ENCODE assay signal across 12 cellular contexts in the genomic region with DNA sequence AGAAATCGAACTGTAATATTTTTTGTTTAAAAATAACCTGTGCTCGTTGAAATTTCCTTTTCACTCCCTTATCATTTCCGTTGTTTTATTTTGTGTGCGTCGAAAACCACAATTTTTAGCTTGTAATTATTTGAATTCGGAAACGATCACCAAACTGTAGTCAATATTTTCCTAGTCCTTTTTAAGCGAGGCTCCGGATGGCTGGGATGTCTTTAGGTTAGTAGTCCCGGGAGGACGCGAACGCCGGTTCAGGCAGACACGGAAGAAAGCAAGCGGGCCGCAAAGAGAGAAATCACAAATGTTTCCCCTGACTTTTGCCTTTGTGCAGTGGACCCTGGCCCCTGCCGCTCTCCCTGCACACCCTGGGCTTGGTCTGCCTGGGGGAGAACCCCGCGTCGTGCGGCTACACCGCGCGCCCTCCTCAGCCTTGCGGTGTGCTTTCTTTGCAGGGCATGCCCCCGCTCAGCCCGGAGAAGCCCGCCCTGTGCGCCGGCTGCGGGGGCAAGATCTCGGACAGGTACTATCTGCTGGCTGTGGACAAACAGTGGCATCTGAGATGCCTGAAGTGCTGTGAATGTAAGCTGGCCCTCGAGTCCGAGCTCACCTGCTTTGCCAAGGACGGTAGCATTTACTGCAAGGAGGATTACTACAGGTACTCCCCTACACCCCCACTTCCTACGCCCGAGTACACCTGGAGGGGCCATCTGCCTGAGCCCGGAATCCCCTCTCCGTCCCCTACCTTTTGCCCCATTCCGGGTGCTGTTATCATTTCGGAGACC. TPM values are rescaled to one million over a fixed set of nuclear protein-coding genes. Genes with fewer than 3 reads are reported as not detected.
DNase-seq lines count a peak whose midpoint lies in the region; ATAC-seq, FAIRE-seq and TF ChIP-seq lines count a peak whose summit lies in the region.
"Had no signal": no experiment of that assay in that cellular context is flagged by ENCODE, and none has a peak within 500 bp of the region (broad histone marks: within the 10 kb centered on the region; RNA-seq: fewer than 3 reads in every experiment).

No MANE protein-coding gene starts in this region.

- peaks cover 54% of the 10 kb centered on the region for H3K4me1 Mint-ChIP-seq in activated CD4-positive, alpha-beta memory T cell treated with anti-CD3 and anti-CD28 coated beads for 36 hours (ENCODE audit: low read depth)

- H4K20me1 ChIP-seq in HepG2 (ENCODE audit: insufficient read depth, low read length) (no peaks in the 10 kb centered on the region), Karpas-422 (ENCODE audit: insufficient read depth, low read depth, low read length) (no peaks in the 10 kb centered on the region)

- no peaks in the 10 kb centered on the region for H3K79me2 ChIP-seq in HepG2 (ENCODE audit: insufficient read depth, low read length)
- H3K79me2 ChIP-seq in Karpas-422 (ENCODE audit: low read length): no peaks in the 10 kb centered on the region

- CTCF ChIA-PET in HepG2 (lab: Yijun Ruan, JAX; ENCODE audit: low intra/inter-chr PET ratio, low total read pairs): no interaction called here
- CTCF ChIA-PET in activated CD4-positive, alpha-beta memory T cell treated with anti-CD3 and anti-CD28 coated beads for 36 hours (lab: Charles Lee): interaction anchor here (1.4 to 2.2 kb wide), 4 partner anchors 10 to 397 kb away, joined by 3 to 6 read pairs (median 3); no protein-coding TSS in a partner anchor

- no peak for TF ChIP-seq CTCF in HepG2 (CRISPR knock-in tag; IDR thresholded peaks at IDR 0.05)
- no peak for TF ChIP-seq CTCF in right lobe of liver (IDR thresholded peaks at IDR 0.05)
- no peak for TF ChIP-seq CTCF in thoracic aorta (IDR thresholded peaks at IDR 0.05)
- no peak for TF ChIP-seq CTCF in lower leg skin (IDR thresholded peaks at IDR 0.05)

- H3K9ac ChIP-seq in HepG2 (ENCODE audit: insufficient read depth, low read depth, low read length) (no peak overlapping the region), iPS-18a (ENCODE audit: low read length) (no peak overlapping the region), Karpas-422 (ENCODE audit: low read length) (no peak overlapping the region)

- H3K27ac ChIP-seq in HepG2 (ENCODE audit: extremely low read length, insufficient read depth, low read length) (no peak overlapping the region), right lobe of liver (no peak overlapping the region), iPS-18a (ENCODE audit: low read length) (no peak overlapping the region), thoracic aorta (no peak overlapping the region), Karpas-422 (ENCODE audit: low read length) (no peak overlapping the region)
- H3K27ac ChIP-seq: tibial artery had no signal

- no TSS peak for BruUV-seq in HepG2 (replicated peaks; lab: Mats Ljungman, UMichigan)

- H3K36me3 ChIP-seq in HepG2 (replicated peaks in 1 of 2; ENCODE audit: control insufficient read depth in 1 of 2, insufficient read depth in 2 of 2, low read length in 2 of 2) (no peaks in the 10 kb centered on the region), right lobe of liver (no peaks in the 10 kb centered on the region), iPS-18a (ENCODE audit: control insufficient read depth, low read depth, low read length) (no peaks in the 10 kb centered on the region), thoracic aorta (no peaks in the 10 kb centered on the region), Karpas-422 (ENCODE audit: insufficient read depth, low read length) (no peaks in the 10 kb centered on the region)
- H3K36me3 ChIP-seq: tibial artery had no signal

- H3K4me1 ChIP-seq in HepG2 (ENCODE audit: insufficient read depth, low read length) (peaks cover 39% of the 10 kb centered on the region), right lobe of liver (peaks cover 0 to 41% (median 6%) of the 10 kb centered on the region in 4 donors), iPS-18a (ENCODE audit: control insufficient read depth, low read depth, low read length) (peaks cover 38% of the 10 kb centered on the region), thoracic aorta (ENCODE audit: control insufficient read depth in 1 of 2, low read depth in 2 of 2) (peaks cover 25 to 31% of the 10 kb centered on the region in 2 donors), Karpas-422 (ENCODE audit: low read length) (no peaks in the 10 kb centered on the region)

- peaks cover 80% of the 10 kb centered on the region for H3K27me3 Mint-ChIP-seq in activated CD4-positive, alpha-beta memory T cell treated with anti-CD3 and anti-CD28 coated beads for 36 hours

- no peak for TF ChIP-seq RAD21 in HepG2 (CRISPR knock-in tag; IDR thresholded peaks at IDR 0.05)

- H3K27ac Mint-ChIP-seq in activated CD4-positive, alpha-beta memory T cell treated with anti-CD3 and anti-CD28 coated beads for 36 hours: no peak overlapping the region

- H3K4me3 ChIP-seq in HepG2 (replicated peaks in 1 of 3; ENCODE audit: insufficient read depth in 1 of 3, low read depth in 2 of 3, low read length in 3 of 3): no peak overlapping the region
- H3K4me3 ChIP-seq in right lobe of liver: no peak overlapping the region
- peak overlapping the region; percentile 31 for H3K4me3 ChIP-seq in iPS-18a (ENCODE audit: low read length)
- peak overlapping the region; percentile 31 for H3K4me3 ChIP-seq in thoracic aorta
- H3K4me3 ChIP-seq in Karpas-422 (ENCODE audit: low read length): no peak overlapping the region
- no peak overlapping the region for H3K4me3 ChIP-seq in lower leg skin (ENCODE audit: low read depth, poor library complexity, severe bottlenecking)

- no peak for TF ChIP-seq EP300 in HepG2 (IDR thresholded peaks at IDR 0.05; ENCODE audit: low read depth in 2 of 2, low read length in 2 of 2)
- no peak for TF ChIP-seq EP300 in HepG2 (CRISPR knock-in tag; IDR thresholded peaks at IDR 0.05; ENCODE audit: borderline replicate concordance)

- H3K4me3 Mint-ChIP-seq in activated CD4-positive, alpha-beta memory T cell treated with anti-CD3 and anti-CD28 coated beads for 36 hours: peak overlapping the region; percentile 57

- TF ChIP-seq POLR2A in HepG2 (IDR thresholded peaks at IDR 0.05; ENCODE audit: insufficient read depth in 1 of 2, low read depth in 2 of 2, low read length in 2 of 2): no peak
- TF ChIP-seq POLR2A in right lobe of liver (IDR thresholded peaks at IDR 0.05): no peak
- no peak for TF ChIP-seq POLR2A in lower leg skin (IDR thresholded peaks at IDR 0.05)

- no peak overlapping the region for H2AFZ ChIP-seq in HepG2 (ENCODE audit: low read length)
- no peak overlapping the region for H2AFZ ChIP-seq in Karpas-422 (ENCODE audit: low read length)

- H3K4me2 ChIP-seq in HepG2 (ENCODE audit: low read depth, low read length): peak overlapping the region; percentile 5; the same call in 1 of the 2 replicates
- no peak overlapping the region for H3K4me2 ChIP-seq in Karpas-422 (ENCODE audit: low read depth, low read length, poor library complexity, severe bottlenecking)

- POLR2A ChIA-PET in HepG2 (lab: Yijun Ruan, JAX): no interaction called here
- POLR2A ChIA-PET in activated CD4-positive, alpha-beta memory T cell treated with anti-CD3 and anti-CD28 coated beads for 36 hours (lab: Charles Lee): interaction anchor here (1.8 kb wide), 1 partner anchor 17 kb away, joined by 4 read pairs; the partner anchor contains the start of gene C1orf53

- H3K9me3 ChIP-seq in HepG2 (ENCODE audit: low read length) (no peaks in the 10 kb centered on the region), right lobe of liver (no peaks in the 10 kb centered on the region), iPS-18a (ENCODE audit: control insufficient read depth, low read depth, low read length) (no peaks in the 10 kb centered on the region), thoracic aorta (no peaks in the 10 kb centered on the region), Karpas-422 (ENCODE audit: low read length) (no peaks in the 10 kb centered on the region)
- H3K9me3 ChIP-seq: tibial artery had no signal

- WGBS in HepG2 (ENCODE audit: low lambda C conversion rate): 70% methylated on average over 42 of the region's 42 CpGs
- 11% methylated on average over 28 of the region's 42 CpGs for WGBS in right lobe of liver (ENCODE audit: insufficient coverage, low coverage, low lambda C conversion rate, missing lambda C conversion rate)
- 9% methylated on average over 31 to 42 of the region's 42 CpGs for WGBS in lower leg skin, 2 donors

- H3K9me2 ChIP-seq in Karpas-422 (replicated peaks; ENCODE audit: insufficient read depth, low read length): no peaks in the 10 kb centered on the region

- DNase-seq in HepG2 (ENCODE audit: low spot score) (no peak), right lobe of liver (no peak), thoracic aorta (ENCODE audit: low spot score) (no peak), Karpas-422 (no peak), lower leg skin (ENCODE audit: low spot score in 2 of 2) (no peak), iPS-NIHi7 (ENCODE audit: extremely low spot score) (no peak)
- DNase-seq in activated CD4-positive, alpha-beta memory T cell treated with anti-CD3 and anti-CD28 coated beads for 36 hours: peak; percentile 30
- DNase-seq: COR-L47, NCI-H187 treated with DMSO at 0.1 percent for 48 hours, tibial artery had no signal

- peaks cover 11 to 54% of the 10 kb centered on the region in 2 experiments for H3K27me3 ChIP-seq in HepG2 (ENCODE audit: control insufficient read depth in 1 of 2, insufficient read depth in 2 of 2, low read length in 2 of 2)
- H3K27me3 ChIP-seq in right lobe of liver: peaks cover 25 to 37% of the 10 kb centered on the region in 2 donors
- peaks cover 98% of the 10 kb centered on the region for H3K27me3 ChIP-seq in iPS-18a (ENCODE audit: control insufficient read depth, insufficient read depth, low read length)
- H3K27me3 ChIP-seq in thoracic aorta (replicated peaks; ENCODE audit: insufficient read depth): peaks cover 65% of the 10 kb centered on the region
- H3K27me3 ChIP-seq in Karpas-422 (ENCODE audit: low read length): no peaks in the 10 kb centered on the region

- in situ Hi-C loops in HepG2 (cut with HindIII; ENCODE audit: extremely low pct_ligation_motif_present, low pct_unique_long_range_greater_than_20kb): loop anchor here (5.0 to 10.0 kb wide), 3 partner anchors 145 to 397 kb away; partner anchors contain the start of gene DENND1B

- H3K9me3 Mint-ChIP-seq in activated CD4-positive, alpha-beta memory T cell treated with anti-CD3 and anti-CD28 coated beads for 36 hours: no peaks in the 10 kb centered on the region

- ATAC-seq in HepG2 (no peak), right lobe of liver (no peak), thoracic aorta (ENCODE audit: insufficient number of reproducible peaks, low FRiP score, low read depth) (no peak)

- H3K36me3 Mint-ChIP-seq in activated CD4-positive, alpha-beta memory T cell treated with anti-CD3 and anti-CD28 coated beads for 36 hours: no peaks in the 10 kb centered on the region

- FAIRE-seq in HepG2 (lab: Jason Lieb, UNC): no peak

- intact Hi-C loops in HepG2 (cut with micrococcal nuclease; ENCODE audit: unreplicated experiment): loop anchor here (5.0 kb wide), 1 partner anchor 142 kb away; the partner anchor contains the start of gene DENND1B
- intact Hi-C loops in right lobe of liver (cut with DNase I): loop anchor here in 1 of 2 donors (10.0 kb wide), 1 partner anchor 225 kb away; no protein-coding TSS in a partner anchor
- intact Hi-C loops in activated CD4-positive, alpha-beta memory T cell treated with anti-CD3 and anti-CD28 coated beads for 36 hours (cut with micrococcal nuclease): loop anchor here (1.0 to 10.0 kb wide), 5 partner anchors 238 to 595 kb away; partner anchors contain the start of gene NEK7
- intact Hi-C loops in lower leg skin (cut with DNase I; ENCODE audit: low total_unique reads): loop anchor here (10.0 kb wide), 1 partner anchor 395 kb away; no protein-coding TSS in a partner anchor

RNA-seq across cellular contexts. Expression of gene LHX9, which starts 2.5 kb away (rescaled TPM):
- total RNA-seq in HepG2 (2016; rRNA removed; fragmentation: Illumina TruSeq; extraction: Trizol): not detected in 2 replicates
- not detected in 2 replicates for total RNA-seq in HepG2 (2016; cell fraction: cytosol; rRNA removed; fragmentation: Illumina TruSeq; extraction: Trizol; ENCODE audit: low read depth)
- not detected in 2 replicates for total RNA-seq in HepG2 (2016; cell fraction: insoluble cytoplasmic fraction; rRNA removed; fragmentation: Illumina TruSeq; extraction: Trizol)
- total RNA-seq in HepG2 (2016; cell fraction: membrane; rRNA removed; fragmentation: Illumina TruSeq; extraction: Trizol): not detected in 2 replicates
- not detected in 2 replicates for total RNA-seq in HepG2 (2016; cell fraction: nucleus; rRNA removed; fragmentation: Illumina TruSeq; extraction: Trizol)
- polyA plus RNA-seq in HepG2 (2011; rRNA removed): not detected in 2 replicates
- polyA plus RNA-seq in HepG2 (2011; cell fraction: cytosol; rRNA removed): not detected in 2 replicates
- not detected in 2 replicates for polyA plus RNA-seq in HepG2 (2011; cell fraction: nucleus; rRNA removed)
- not detected in 2 replicates for polyA plus RNA-seq in HepG2 (2012)
- not detected in 2 replicates for polyA plus RNA-seq in HepG2 (2016; cell fraction: cytosol; fragmentation: Illumina TruSeq; extraction: Trizol; ENCODE audit: low read depth)
- polyA plus RNA-seq in HepG2 (2016; cell fraction: insoluble cytoplasmic fraction; fragmentation: Illumina TruSeq; extraction: Trizol; ENCODE audit: low read depth): not detected in 2 replicates
- not detected in 2 replicates for polyA plus RNA-seq in HepG2 (2016; cell fraction: membrane; fragmentation: Illumina TruSeq; extraction: Trizol; ENCODE audit: low read depth)
- polyA plus RNA-seq in HepG2 (2016; cell fraction: nucleus; fragmentation: Illumina TruSeq; extraction: Trizol; ENCODE audit: insufficient read depth, low read depth): not detected in 2 replicates
- polyA minus RNA-seq in HepG2 (2011; rRNA and poly(A)+ RNA removed; ENCODE audit: low replicate concordance): 1.5 TPM in 1 of 2 replicates, not detected in the other
- not detected in 2 replicates for polyA minus RNA-seq in HepG2 (2011; cell fraction: cytosol; rRNA and poly(A)+ RNA removed)
- not detected in 2 replicates for polyA minus RNA-seq in HepG2 (2011; cell fraction: nucleus; rRNA and poly(A)+ RNA removed)
- total RNA-seq in right lobe of liver: 1 to 10 TPM in 2 of 6 experiments, under 1 TPM in 3, not detected in 1; 0.12 to 1.9 (median 0.81) TPM
- not detected for total RNA-seq in activated CD4-positive, alpha-beta memory T cell treated with anti-CD3 and anti-CD28 coated beads for 36 hours
- not detected for total RNA-seq in thoracic aorta
- total RNA-seq in Karpas-422 (2014; rRNA removed; shearing (Covaris generic); ENCODE audit: low replicate concordance): not detected in 2 replicates
- not detected for total RNA-seq in lower leg skin
- total RNA-seq: OCI-LY7 had no signal

RNA-seq across cellular contexts. Expression of gene C1orf53, which starts 17.3 kb away (rescaled TPM):
- total RNA-seq in HepG2 (2016; rRNA removed; fragmentation: Illumina TruSeq; extraction: Trizol): 8.5 and 10.1 TPM in 2 replicates
- total RNA-seq in HepG2 (2016; cell fraction: cytosol; rRNA removed; fragmentation: Illumina TruSeq; extraction: Trizol; ENCODE audit: low read depth): 28.8 and 32.5 TPM in 2 replicates
- 9.8 and 11.1 TPM in 2 replicates for total RNA-seq in HepG2 (2016; cell fraction: insoluble cytoplasmic fraction; rRNA removed; fragmentation: Illumina TruSeq; extraction: Trizol)
- 16.0 and 23.8 TPM in 2 replicates for total RNA-seq in HepG2 (2016; cell fraction: membrane; rRNA removed; fragmentation: Illumina TruSeq; extraction: Trizol)
- total RNA-seq in HepG2 (2016; cell fraction: nucleus; rRNA removed; fragmentation: Illumina TruSeq; extraction: Trizol): 2.7 and 4.2 TPM in 2 replicates
- 4.7 and 5.8 TPM in 2 replicates for polyA plus RNA-seq in HepG2 (2011; rRNA removed)
- 3.7 and 6.1 TPM in 2 replicates for polyA plus RNA-seq in HepG2 (2011; cell fraction: cytosol; rRNA removed)
- polyA plus RNA-seq in HepG2 (2011; cell fraction: nucleus; rRNA removed): 2.3 and 3.2 TPM in 2 replicates
- 1.9 and 5.4 TPM in 2 replicates for polyA plus RNA-seq in HepG2 (2012)
- polyA plus RNA-seq in HepG2 (2016; cell fraction: cytosol; fragmentation: Illumina TruSeq; extraction: Trizol; ENCODE audit: low read depth): 38.1 and 46.8 TPM in 2 replicates
- 9.2 and 12.3 TPM in 2 replicates for polyA plus RNA-seq in HepG2 (2016; cell fraction: insoluble cytoplasmic fraction; fragmentation: Illumina TruSeq; extraction: Trizol; ENCODE audit: low read depth)
- 19.3 and 20.6 TPM in 2 replicates for polyA plus RNA-seq in HepG2 (2016; cell fraction: membrane; fragmentation: Illumina TruSeq; extraction: Trizol; ENCODE audit: low read depth)
- 5.6 and 7.0 TPM in 2 replicates for polyA plus RNA-seq in HepG2 (2016; cell fraction: nucleus; fragmentation: Illumina TruSeq; extraction: Trizol; ENCODE audit: insufficient read depth, low read depth)
- polyA minus RNA-seq in HepG2 (2011; rRNA and poly(A)+ RNA removed; ENCODE audit: low replicate concordance): 2.6 TPM in 1 of 2 replicates, not detected in the other
- polyA minus RNA-seq in HepG2 (2011; cell fraction: cytosol; rRNA and poly(A)+ RNA removed): 1.6 and 2.0 TPM in 2 replicates
- polyA minus RNA-seq in HepG2 (2011; cell fraction: nucleus; rRNA and poly(A)+ RNA removed): 1.2 TPM in 2 replicates
- 1 to 10 TPM; 4.0 to 8.9 (median 6.2) TPM for total RNA-seq in right lobe of liver
- under 1 TPM; 0.40 to 0.58 TPM for total RNA-seq in activated CD4-positive, alpha-beta memory T cell treated with anti-CD3 and anti-CD28 coated beads for 36 hours
- total RNA-seq in thoracic aorta: not detected
- 4.4 and 7.8 TPM in 2 replicates for total RNA-seq in Karpas-422 (2014; rRNA removed; shearing (Covaris generic); ENCODE audit: low replicate concordance)
- total RNA-seq in lower leg skin: 10 to 100 TPM in 1 of 4 donors, 1 to 10 TPM in 2, under 1 TPM in 1; 0.83 to 10.2 (median 2.9) TPM

Comparison
In these comparisons a context has a peak if more than half of its experiments do, and no peak if none do; other contexts are left out.
1. H3K4me3 ChIP-seq: peak in iPS-18a (single experiment) and thoracic aorta (single experiment); none in HepG2 (0 of 3), right lobe of liver (0 of 3), Karpas-422 (single experiment) and lower leg skin (single experiment).